In genomic region chr16:10946308-10946707, GRCh38 we compare ENCODE assay signal across 13 cellular contexts. TPM values are rescaled to one million over a fixed set of nuclear protein-coding genes. Genes with fewer than 3 reads are reported as not detected.
DNase-seq lines count a peak whose midpoint lies in the region; ATAC-seq and TF ChIP-seq lines count a peak whose summit lies in the region.
"Had no signal": no experiment of that assay in that cellular context is flagged by ENCODE, and none has a peak within 500 bp of the region (broad histone marks: within the 10 kb centered on the region; RNA-seq: fewer than 3 reads in every experiment).

No MANE protein-coding gene starts in this region.

- H3K27ac Mint-ChIP-seq in activated naive CD4-positive, alpha-beta T cell treated with anti-CD3 and anti-CD28 coated beads, Interleukin-2, amount 10 ng/mL, durations not matched to agents 7 days and 5 days = no peak overlapping the region
- H3K27ac Mint-ChIP-seq in activated T-helper 2 cell treated with anti-CD3 and anti-CD28 coated beads, Interferon-gamma antibody, Interleukin-2, Interleukin-4, amounts not matched to agents 10 μg/mL and 5 μg/mL and 100 μg/mL, durations not matched to agents 14 hours and 24 hours and 36 hours = no peak overlapping the region

- peaks cover 73% of the 10 kb centered on the region for H3K4me1 Mint-ChIP-seq in activated naive CD4-positive, alpha-beta T cell treated with anti-CD3 and anti-CD28 coated beads, Interleukin-2, amount 10 ng/mL, durations not matched to agents 7 days and 5 days
- H3K4me1 Mint-ChIP-seq in activated T-helper 2 cell treated with anti-CD3 and anti-CD28 coated beads, Interferon-gamma antibody, Interleukin-2, Interleukin-4, amounts not matched to agents 10 μg/mL and 5 μg/mL and 100 μg/mL, durations not matched to agents 14 hours and 24 hours and 36 hours (ENCODE audit: low read depth) = peaks cover 39% of the 10 kb centered on the region

- CTCF ChIA-PET in activated naive CD4-positive, alpha-beta T cell treated with anti-CD3 and anti-CD28 coated beads, Interleukin-2, amount 10 ng/mL, durations not matched to agents 7 days and 5 days (lab: Charles Lee) = no interaction called here

- H3K9me3 ChIP-seq in thyroid gland = no peaks in the 10 kb centered on the region
- H3K9me3 ChIP-seq: stomach had no signal

- intact Hi-C loops in activated T-helper 2 cell treated with anti-CD3 and anti-CD28 coated beads, Interferon-gamma antibody, Interleukin-2, Interleukin-4, amounts not matched to agents 10 μg/mL and 5 μg/mL and 100 μg/mL, durations not matched to agents 14 hours and 24 hours and 36 hours (cut with micrococcal nuclease) = no loop called here
- intact Hi-C loops in thyroid gland (cut with DNase I) = no loop called here

- no peaks in the 10 kb centered on the region for H3K36me3 ChIP-seq in thyroid gland
- H3K36me3 ChIP-seq: stomach had no signal

- peaks cover 3% of the 10 kb centered on the region for H3K27me3 Mint-ChIP-seq in activated naive CD4-positive, alpha-beta T cell treated with anti-CD3 and anti-CD28 coated beads, Interleukin-2, amount 10 ng/mL, durations not matched to agents 7 days and 5 days
- no peaks in the 10 kb centered on the region for H3K27me3 Mint-ChIP-seq in activated T-helper 2 cell treated with anti-CD3 and anti-CD28 coated beads, Interferon-gamma antibody, Interleukin-2, Interleukin-4, amounts not matched to agents 10 μg/mL and 5 μg/mL and 100 μg/mL, durations not matched to agents 14 hours and 24 hours and 36 hours (ENCODE audit: low read depth)

- no peaks in the 10 kb centered on the region for H3K9me3 Mint-ChIP-seq in activated naive CD4-positive, alpha-beta T cell treated with anti-CD3 and anti-CD28 coated beads, Interleukin-2, amount 10 ng/mL, durations not matched to agents 7 days and 5 days
- H3K9me3 Mint-ChIP-seq in activated T-helper 2 cell treated with anti-CD3 and anti-CD28 coated beads, Interferon-gamma antibody, Interleukin-2, Interleukin-4, amounts not matched to agents 10 μg/mL and 5 μg/mL and 100 μg/mL, durations not matched to agents 14 hours and 24 hours and 36 hours = no peaks in the 10 kb centered on the region

- no peak for TF ChIP-seq POLR2A in thyroid gland (IDR thresholded peaks at IDR 0.05)

- 24 to 26% methylated on average over 5 of the region's 5 CpGs for WGBS in thyroid gland, 2 donors

- no peak overlapping the region for H3K4me3 ChIP-seq in thyroid gland (replicated peaks in 1 of 3)

- ATAC-seq in GM18517 (IDR thresholded peaks at IDR 0.05; ENCODE audit: unreplicated experiment) = no peak

- peaks cover 35 to 48% of the 10 kb centered on the region in 2 donors for H3K4me1 ChIP-seq in thyroid gland

- DNase-seq in activated naive CD4-positive, alpha-beta T cell treated with anti-CD3 and anti-CD28 coated beads, Interleukin-2, amount 10 ng/mL, durations not matched to agents 7 days and 5 days = no peak
- no peak for DNase-seq in activated naive CD4-positive, alpha-beta T cell (lab: John Stamatoyannopoulos, UW)
- DNase-seq in activated T-helper 2 cell treated with anti-CD3 and anti-CD28 coated beads, Interferon-gamma antibody, Interleukin-2, Interleukin-4, amounts not matched to agents 10 μg/mL and 5 μg/mL and 100 μg/mL, durations not matched to agents 14 hours and 24 hours and 36 hours (ENCODE audit: low spot score) = no peak
- peak; percentile 68 to 76 for DNase-seq in thyroid gland
- DNase-seq in stimulated activated naive CD4-positive, alpha-beta T cell treated with Interleukin-2 at 50 U/mL for 16 hours (lab: John Stamatoyannopoulos, UW) = no peak
- no peak for DNase-seq in DMS 273 (lab: John Stamatoyannopoulos, UW; ENCODE audit: unreplicated experiment)
- DNase-seq: activated CD8-positive, alpha-beta memory T cell treated with anti-CD3 and anti-CD28 coated beads, Interleukin-2, amount 50 U/mL, for 48 hours; erythroblast; NCI-H1092 treated with DMSO at 0.1 percent for 48 hours; posterior cingulate gyrus; stomach had no signal

- no peak for TF ChIP-seq CTCF in thyroid gland (IDR thresholded peaks at IDR 0.05)

- H3K27ac ChIP-seq in layer of hippocampus (ENCODE audit: low read depth, low read length) = peak overlapping the region; percentile 46
- peak overlapping the region; percentile 16 to 73 (median 20) for H3K27ac ChIP-seq in thyroid gland
- H3K27ac ChIP-seq: stomach had no signal

- peak overlapping the region; percentile 78 for H3K4me3 Mint-ChIP-seq in activated naive CD4-positive, alpha-beta T cell treated with anti-CD3 and anti-CD28 coated beads, Interleukin-2, amount 10 ng/mL, durations not matched to agents 7 days and 5 days
- peak overlapping the region; percentile 82 for H3K4me3 Mint-ChIP-seq in activated T-helper 2 cell treated with anti-CD3 and anti-CD28 coated beads, Interferon-gamma antibody, Interleukin-2, Interleukin-4, amounts not matched to agents 10 μg/mL and 5 μg/mL and 100 μg/mL, durations not matched to agents 14 hours and 24 hours and 36 hours (ENCODE audit: low read depth)

- H3K36me3 Mint-ChIP-seq in activated naive CD4-positive, alpha-beta T cell treated with anti-CD3 and anti-CD28 coated beads, Interleukin-2, amount 10 ng/mL, durations not matched to agents 7 days and 5 days = no peaks in the 10 kb centered on the region
- H3K36me3 Mint-ChIP-seq in activated T-helper 2 cell treated with anti-CD3 and anti-CD28 coated beads, Interferon-gamma antibody, Interleukin-2, Interleukin-4, amounts not matched to agents 10 μg/mL and 5 μg/mL and 100 μg/mL, durations not matched to agents 14 hours and 24 hours and 36 hours (ENCODE audit: low read depth) = no peaks in the 10 kb centered on the region

- H3K27me3 ChIP-seq in layer of hippocampus (ENCODE audit: control insufficient read depth, insufficient read depth, low read length) (no peaks in the 10 kb centered on the region), thyroid gland (no peaks in the 10 kb centered on the region)
- H3K27me3 ChIP-seq: stomach had no signal

RNA-seq across cellular contexts. Expression of gene CLEC16A, which starts 1.9 kb away (rescaled TPM):
- 44.8 and 48.7 TPM in 2 replicates for total RNA-seq in activated T-helper 2 cell treated with anti-CD3 and anti-CD28 coated beads, Interferon-gamma antibody, Interleukin-2, Interleukin-4, amounts not matched to agents 10 μg/mL and 5 μg/mL and 100 μg/mL, durations not matched to agents 14 hours and 24 hours and 36 hours
- total RNA-seq in thyroid gland = 10 to 100 TPM; 29.5 to 58.8 (median 48.4) TPM

RNA-seq across cellular contexts. Expression of gene DEXI, which starts 4.0 kb away (rescaled TPM):
- 38.5 and 38.7 TPM in 2 replicates for total RNA-seq in activated T-helper 2 cell treated with anti-CD3 and anti-CD28 coated beads, Interferon-gamma antibody, Interleukin-2, Interleukin-4, amounts not matched to agents 10 μg/mL and 5 μg/mL and 100 μg/mL, durations not matched to agents 14 hours and 24 hours and 36 hours
- 10 to 100 TPM; 66.5 to 89.2 (median 74.6) TPM for total RNA-seq in thyroid gland

Comparison
In these comparisons a context has a peak if more than half of its experiments do, and no peak if none do; other contexts are left out.
1. DNase-seq: peak in thyroid gland (2 of 2); none in activated naive CD4-positive, alpha-beta T cell treated with anti-CD3 and anti-CD28 coated beads, Interleukin-2, amount 10 ng/mL, durations not matched to agents 7 days and 5 days (single experiment), activated naive CD4-positive, alpha-beta T cell (0 of 4), activated T-helper 2 cell treated with anti-CD3 and anti-CD28 coated beads, Interferon-gamma antibody, Interleukin-2, Interleukin-4, amounts not matched to agents 10 μg/mL and 5 μg/mL and 100 μg/mL, durations not matched to agents 14 hours and 24 hours and 36 hours (single experiment), stimulated activated naive CD4-positive, alpha-beta T cell treated with Interleukin-2 at 50 U/mL for 16 hours (single experiment) and DMS 273 (single experiment).